In the genomic region with DNA sequence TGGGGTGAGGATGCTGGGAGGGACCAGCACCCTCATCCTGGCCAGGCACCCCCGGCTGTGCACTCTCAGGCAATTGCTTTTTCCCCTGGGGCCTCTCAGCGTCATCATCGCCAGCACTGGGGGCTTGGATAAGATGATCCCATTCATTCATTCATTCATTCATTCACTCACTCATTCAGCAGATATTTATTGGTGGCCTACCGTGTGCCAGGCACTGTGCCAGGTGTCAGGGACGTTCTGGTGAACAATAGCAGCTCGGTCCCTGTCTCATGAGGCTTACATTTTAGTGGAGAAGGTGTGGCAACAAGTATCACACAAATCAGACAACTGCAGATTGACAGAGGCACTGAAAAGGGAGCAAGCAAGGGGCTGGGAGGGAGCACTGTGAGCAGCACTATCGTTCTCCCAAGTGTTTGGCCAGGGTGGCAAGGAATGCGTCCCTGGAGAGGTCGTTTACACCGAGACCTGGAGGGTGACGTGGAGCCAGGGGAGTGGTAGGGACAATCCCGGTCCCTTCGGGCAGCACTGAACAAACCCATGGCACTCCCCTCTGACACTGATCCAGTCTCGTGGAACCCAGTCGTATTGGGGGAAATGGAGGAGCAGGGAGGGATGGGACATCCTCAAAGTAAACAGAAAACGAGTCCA, we compare ENCODE assay signal across 19 cellular contexts.
DNase-seq lines count a peak whose midpoint lies in the region; ATAC-seq, FAIRE-seq and TF ChIP-seq lines count a peak whose summit lies in the region.
"Had no signal": no experiment of that assay in that cellular context is flagged by ENCODE, and none has a peak within 500 bp of the region (broad histone marks: within the 10 kb centered on the region; RNA-seq: fewer than 3 reads in every experiment).

No MANE protein-coding gene starts in this region.

- SMC1A ChIA-PET in GM12878 (lab: Charles Lee; ENCODE audit: uncharacterized antibody, unreplicated experiment): no interaction called here

- no peaks in the 10 kb centered on the region for H3K9me3 Mint-ChIP-seq in activated naive CD8-positive, alpha-beta T cell treated with anti-CD3 and anti-CD28 coated beads for 36 hours
- H3K9me3 Mint-ChIP-seq in activated naive CD8-positive, alpha-beta T cell treated with anti-CD3 and anti-CD28 coated beads, Interleukin-2, amount 50 U/mL, for 24 hours: no peaks in the 10 kb centered on the region

- no peaks in the 10 kb centered on the region for H3K9me2 ChIP-seq in PC-9 (ENCODE audit: insufficient read depth)
- H3K9me2 ChIP-seq: SK-N-SH had no signal

- no peak for FAIRE-seq in GM12878 (lab: Jason Lieb, UNC)
- FAIRE-seq: HepG2 had no signal

- POLR2A ChIA-PET in GM12878 (lab: Charles Lee) (no interaction called here), PC-9 (lab: Charles Lee; ENCODE audit: unreplicated experiment) (no interaction called here)

- ATAC-seq in activated naive CD8-positive, alpha-beta T cell treated with anti-CD3 and anti-CD28 coated beads, Interleukin-2, amount 50 U/mL, for 24 hours: no peak
- ATAC-seq in GM12878 (no peak), left lobe of liver (no peak)
- ATAC-seq: HepG2, Panc1 had no signal

- RAD21 ChIA-PET in GM12878 (lab: Charles Lee; ENCODE audit: unreplicated experiment): no interaction called here

- H3K27me3 Mint-ChIP-seq in activated naive CD8-positive, alpha-beta T cell treated with anti-CD3 and anti-CD28 coated beads for 36 hours: peaks cover 6% of the 10 kb centered on the region
- H3K27me3 Mint-ChIP-seq in activated naive CD8-positive, alpha-beta T cell treated with anti-CD3 and anti-CD28 coated beads, Interleukin-2, amount 50 U/mL, for 24 hours: peaks cover 8% of the 10 kb centered on the region

- whole genome bisulfite sequencing in GM12878 (ENCODE audit: insufficient coverage, insufficient replicate concordance, low lambda C conversion rate, missing lambda C conversion rate): 23% methylated on average over 16 of the region's 16 CpGs
- 46 to 67% (median 52%) methylated on average over 16 of the region's 16 CpGs for WGBS in stomach, 5 donors

- TF ChIP-seq RAD21 in GM12878 (IDR thresholded peaks at IDR 0.05; ENCODE audit: insufficient read depth, low read depth, low read length): no peak

- H3K4me3 Mint-ChIP-seq in activated naive CD8-positive, alpha-beta T cell treated with anti-CD3 and anti-CD28 coated beads for 36 hours: peak overlapping the region; percentile 44
- H3K4me3 Mint-ChIP-seq in activated naive CD8-positive, alpha-beta T cell treated with anti-CD3 and anti-CD28 coated beads, Interleukin-2, amount 50 U/mL, for 24 hours: no peak overlapping the region
- H3K4me3 Mint-ChIP-seq: CD4-positive, CD25-positive, alpha-beta regulatory T cell had no signal

- H3K4me1 ChIP-seq in GM12878 (ENCODE audit: control insufficient read depth, insufficient read depth, low read length) (no peaks in the 10 kb centered on the region), PC-9 (replicated peaks; ENCODE audit: insufficient read depth) (no peaks in the 10 kb centered on the region), stomach (no peaks in the 10 kb centered on the region)

- no peaks in the 10 kb centered on the region for H3K4me1 Mint-ChIP-seq in activated naive CD8-positive, alpha-beta T cell treated with anti-CD3 and anti-CD28 coated beads for 36 hours
- no peaks in the 10 kb centered on the region for H3K4me1 Mint-ChIP-seq in activated naive CD8-positive, alpha-beta T cell treated with anti-CD3 and anti-CD28 coated beads, Interleukin-2, amount 50 U/mL, for 24 hours
- H3K4me1 Mint-ChIP-seq: CD4-positive, CD25-positive, alpha-beta regulatory T cell had no signal

- TF ChIP-seq EP300 in GM12878 (IDR thresholded peaks at IDR 0.05; ENCODE audit: borderline replicate concordance in 1 of 2, control insufficient read depth in 1 of 2, low read depth in 2 of 2, low read length in 2 of 2): no peak
- TF ChIP-seq EP300 in stomach (IDR thresholded peaks at IDR 0.05): no peak

- H3K9me3 ChIP-seq in GM12878 (replicated peaks; ENCODE audit: control insufficient read depth, insufficient read depth, low read length) (no peaks in the 10 kb centered on the region; the same call in 2 of the 3 replicates), PC-9 (ENCODE audit: insufficient read depth, low read depth) (no peaks in the 10 kb centered on the region), stomach (peaks cover 0 to 11% (median 5%) of the 10 kb centered on the region in 4 donors)
- H3K9me3 ChIP-seq: SK-N-SH had no signal

- H3K4me2 ChIP-seq in GM12878 (ENCODE audit: control insufficient read depth, insufficient read depth) (no peak overlapping the region; the same call in 1 of the 2 replicates), PC-9 (no peak overlapping the region)
- H3K4me2 ChIP-seq: KMS-11, SK-N-SH had no signal

- no peaks in the 10 kb centered on the region for H4K20me1 ChIP-seq in GM12878 (ENCODE audit: control insufficient read depth, insufficient read depth)
- H4K20me1 ChIP-seq in PC-9 (ENCODE audit: insufficient read depth): no peaks in the 10 kb centered on the region

- H3F3A ChIP-seq in PC-9 (ENCODE audit: insufficient read depth, low read depth): no peaks in the 10 kb centered on the region

- H3K4me3 ChIP-seq in GM12878 (no peak overlapping the region), PC-9 (no peak overlapping the region), stomach (no peak overlapping the region)
- H3K4me3 ChIP-seq: GM23248 had no signal

- no peaks in the 10 kb centered on the region for H3K36me3 ChIP-seq in GM12878 (ENCODE audit: control insufficient read depth in 2 of 2, insufficient read depth in 2 of 2, low read length in 1 of 2)
- no peaks in the 10 kb centered on the region for H3K36me3 ChIP-seq in PC-9 (ENCODE audit: low read depth)
- no peaks in the 10 kb centered on the region for H3K36me3 ChIP-seq in stomach

- TF ChIP-seq CTCF in GM12878 (IDR thresholded peaks at IDR 0.05 in 2 of 3, conservative IDR thresholded peaks at IDR 0.05 in 1 of 3; ENCODE audit: control insufficient read depth in 2 of 3, extremely low read depth in 1 of 3, insufficient read depth in 1 of 3, low read depth in 3 of 3, low read length in 3 of 3) (no peak), PC-9 (conservative IDR thresholded peaks at IDR 0.05) (no peak), GM10266 (IDR thresholded peaks at IDR 0.05; ENCODE audit: control insufficient read depth, insufficient read depth, low read depth, missing control alignments) (no peak), stomach (IDR thresholded peaks at IDR 0.05) (no peak)

- intact Hi-C loops in GM12878 (cut with micrococcal nuclease; ENCODE audit: unreplicated experiment) (no loop called here), PC-9 (cut with micrococcal nuclease; ENCODE audit: unreplicated experiment) (no loop called here), stomach (cut with DNase I; ENCODE audit: low total_unique reads) (no loop called here)

- H2AFZ ChIP-seq in GM12878 (ENCODE audit: control insufficient read depth, low read depth, low read length) (peak overlapping the region; percentile 41), PC-9 (no peak overlapping the region)
- H2AFZ ChIP-seq: GM23248 had no signal

- H3K27ac ChIP-seq in GM12878 (ENCODE audit: control insufficient read depth, insufficient read depth) (no peak overlapping the region), PC-9 (no peak overlapping the region), stomach (no peak overlapping the region)
- H3K27ac ChIP-seq: GM23248, KMS-11 had no signal

- H3K36me3 Mint-ChIP-seq in activated naive CD8-positive, alpha-beta T cell treated with anti-CD3 and anti-CD28 coated beads for 36 hours: no peaks in the 10 kb centered on the region
- no peaks in the 10 kb centered on the region for H3K36me3 Mint-ChIP-seq in activated naive CD8-positive, alpha-beta T cell treated with anti-CD3 and anti-CD28 coated beads, Interleukin-2, amount 50 U/mL, for 24 hours (ENCODE audit: low read depth)
- H3K36me3 Mint-ChIP-seq: CD4-positive, CD25-positive, alpha-beta regulatory T cell had no signal

- H3K27ac Mint-ChIP-seq in activated naive CD8-positive, alpha-beta T cell treated with anti-CD3 and anti-CD28 coated beads for 36 hours: no peak overlapping the region
- no peak overlapping the region for H3K27ac Mint-ChIP-seq in activated naive CD8-positive, alpha-beta T cell treated with anti-CD3 and anti-CD28 coated beads, Interleukin-2, amount 50 U/mL, for 24 hours
- H3K27ac Mint-ChIP-seq: CD4-positive, CD25-positive, alpha-beta regulatory T cell had no signal

- in situ Hi-C loops in GM12878 (cut with MboI): no loop called here

- no peak for DNase-seq in activated naive CD8-positive, alpha-beta T cell treated with anti-CD3 and anti-CD28 coated beads for 36 hours
- DNase-seq in activated naive CD8-positive, alpha-beta T cell treated with anti-CD3 and anti-CD28 coated beads, Interleukin-2, amount 50 U/mL, for 24 hours: no peak
- DNase-seq in GM12878 (ENCODE audit: low read depth, low spot score) (no peak), left lobe of liver (ENCODE audit: low spot score) (peak; percentile 29), ureter (ENCODE audit: low spot score) (peak; percentile 29), PC-9 (no peak), GM10266 (ENCODE audit: extremely low spot score) (no peak), stomach (no peak)
- DNase-seq: CD4-positive, CD25-positive, alpha-beta regulatory T cell; GM23248; NCI-H1048; NCI-H1694; NCI-H510A treated with DMSO at 0.1 percent for 48 hours; NCI-H82; SHP77; SK-N-SH had no signal

- no peak overlapping the region for H3K9ac ChIP-seq in GM12878 (ENCODE audit: control insufficient read depth, insufficient read depth, low read length)
- H3K9ac ChIP-seq: GM23248, KMS-11, SK-N-SH had no signal

- no peaks in the 10 kb centered on the region for H3K79me2 ChIP-seq in GM12878 (ENCODE audit: control insufficient read depth, insufficient read depth, low read length)
- no peaks in the 10 kb centered on the region for H3K79me2 ChIP-seq in PC-9 (ENCODE audit: low read depth)

- no peaks in the 10 kb centered on the region for H3K27me3 ChIP-seq in GM12878 (replicated peaks in 1 of 2; ENCODE audit: control insufficient read depth in 2 of 2, insufficient read depth in 2 of 2, low read length in 1 of 2)
- H3K27me3 ChIP-seq in PC-9 (ENCODE audit: insufficient read depth, low read depth): peaks cover 63% of the 10 kb centered on the region
- H3K27me3 ChIP-seq in stomach: peaks cover 0 to 70% (median 0%) of the 10 kb centered on the region in 3 donors

- BruUV-seq in GM12878 (replicated peaks; lab: Mats Ljungman, UMichigan) (no TSS peak), PC-9 (replicated peaks; lab: Mats Ljungman, UMichigan) (no TSS peak)

- CTCF ChIA-PET in GM12878 (lab: Yijun Ruan, JAX) (no interaction called here), PC-9 (lab: Charles Lee) (no interaction called here)

- TF ChIP-seq POLR2A in GM12878 (IDR thresholded peaks at IDR 0.05; ENCODE audit: low read depth, low read length) (no peak), stomach (IDR thresholded peaks at IDR 0.05) (no peak)

TF ChIP-seq in GM12878, 131 proteins besides CTCF, POLR2A, EP300 and RAD21 (continues in another document):
- TF ChIP-seq ZNF24 (IDR thresholded peaks at IDR 0.05): peak; percentile 51; the same call in 1 of the 2 replicates

Comparison
In these comparisons a context has a peak if more than half of its experiments do, and no peak if none do; other contexts are left out.
1. DNase-seq: peak in left lobe of liver (single experiment) and ureter (single experiment); none in activated naive CD8-positive, alpha-beta T cell treated with anti-CD3 and anti-CD28 coated beads for 36 hours (single experiment), activated naive CD8-positive, alpha-beta T cell treated with anti-CD3 and anti-CD28 coated beads, Interleukin-2, amount 50 U/mL, for 24 hours (single experiment), GM12878 (single experiment), PC-9 (0 of 2), GM10266 (single experiment) and stomach (single experiment).